ENCODE assay signal across 20 cellular contexts in the genomic region with DNA sequence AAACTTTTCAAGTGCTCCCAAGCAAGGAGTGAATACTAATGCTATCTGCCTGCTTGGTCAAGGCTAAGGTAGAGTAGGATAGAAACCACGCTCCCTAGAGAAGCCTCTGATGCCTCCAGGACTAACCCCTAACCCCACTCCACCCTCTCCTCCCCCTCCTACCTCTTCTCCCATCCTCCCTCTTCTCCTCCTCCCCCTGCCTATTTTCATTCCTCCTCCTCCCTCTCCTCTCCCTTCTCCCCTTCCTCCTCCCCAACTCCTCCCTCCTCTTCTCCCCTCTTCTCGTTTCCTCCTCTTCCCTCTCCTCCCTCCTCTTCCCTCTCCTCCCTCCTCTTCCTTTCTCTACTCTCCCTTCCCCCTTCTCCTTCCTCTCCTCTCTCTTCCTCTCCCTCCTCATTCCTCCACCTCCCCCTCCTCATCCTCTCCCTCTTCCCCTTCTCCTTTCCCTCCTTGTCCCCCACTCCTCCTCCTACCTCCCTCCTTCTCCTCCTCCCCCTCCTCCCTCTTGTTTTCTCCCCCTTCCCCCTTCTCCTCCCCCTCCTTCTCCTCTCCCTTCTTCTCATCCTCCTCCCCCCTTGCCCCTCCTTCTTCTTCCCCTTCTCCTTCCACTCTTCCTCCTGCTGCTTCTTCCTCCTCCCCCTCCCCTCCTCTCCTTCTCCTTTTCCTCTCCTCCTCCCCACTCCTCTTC.
"Had no signal": no experiment of that assay in that cellular context is flagged by ENCODE, and none has a peak within 500 bp of the region (broad histone marks: within the 10 kb centered on the region; RNA-seq: fewer than 3 reads in every experiment).

No MANE protein-coding gene starts in this region.

- H3K4me3 ChIP-seq: body of pancreas, colonic mucosa, lung, ovary, thyroid gland had no signal

- H3K27ac ChIP-seq: body of pancreas, colonic mucosa, ovary, thyroid gland had no signal

- FAIRE-seq: TTC549 had no signal

- ATAC-seq: activated CD8-positive, alpha-beta T cell treated with anti-CD3 and anti-CD28 coated beads, Interleukin-2, amount 10 ng/mL, durations not matched to agents 7 days and 5 days; activated T-cell treated with anti-CD3 and anti-CD28 coated beads, Interleukin-2, amount 50 U/mL, for 72 hours; body of pancreas; esophagus mucosa; left colon had no signal

- H3K9me3 ChIP-seq: body of pancreas, colonic mucosa, ovary, thyroid gland had no signal

- H3K27me3 ChIP-seq: ovary, thyroid gland had no signal

- H3K4me1 ChIP-seq: colonic mucosa, thyroid gland had no signal

- DNase-seq: activated B cell treated with CpG ODN at 0.5 μM for 24 hours; activated CD4-positive, alpha-beta T cell treated with anti-CD3 and anti-CD28 coated beads, Interleukin-2, amount 10 ng/mL, durations not matched to agents 24 days and 14 days; activated CD8-positive, alpha-beta memory T cell treated with anti-CD3 and anti-CD28 coated beads, Interleukin-2, amount 50 U/mL, for 4 hours; activated CD8-positive, alpha-beta T cell treated with anti-CD3 and anti-CD28 coated beads, Interleukin-2, amount 10 ng/mL, durations not matched to agents 7 days and 5 days; activated gamma-delta T cell; activated naive CD8-positive, alpha-beta T cell treated with anti-CD3 and anti-CD28 coated beads for 36 hours; activated T-cell treated with anti-CD3 and anti-CD28 coated beads, Interleukin-2, amount 50 U/mL, for 72 hours; amygdala; body of pancreas; central memory CD4-positive, alpha-beta T cell; colonic mucosa; left colon; midbrain; ovary; stimulated activated CD4-positive, alpha-beta T cell treated with anti-CD3 and anti-CD28 coated beads, Interleukin-1b, Interleukin-23, amount 100 ng/mL, for 48 hours; SW 1271; thyroid gland had no signal

- H3K36me3 ChIP-seq: colonic mucosa, ovary, thyroid gland had no signal
